8 cellular contexts compared by ENCODE assay signal in the genomic region with DNA sequence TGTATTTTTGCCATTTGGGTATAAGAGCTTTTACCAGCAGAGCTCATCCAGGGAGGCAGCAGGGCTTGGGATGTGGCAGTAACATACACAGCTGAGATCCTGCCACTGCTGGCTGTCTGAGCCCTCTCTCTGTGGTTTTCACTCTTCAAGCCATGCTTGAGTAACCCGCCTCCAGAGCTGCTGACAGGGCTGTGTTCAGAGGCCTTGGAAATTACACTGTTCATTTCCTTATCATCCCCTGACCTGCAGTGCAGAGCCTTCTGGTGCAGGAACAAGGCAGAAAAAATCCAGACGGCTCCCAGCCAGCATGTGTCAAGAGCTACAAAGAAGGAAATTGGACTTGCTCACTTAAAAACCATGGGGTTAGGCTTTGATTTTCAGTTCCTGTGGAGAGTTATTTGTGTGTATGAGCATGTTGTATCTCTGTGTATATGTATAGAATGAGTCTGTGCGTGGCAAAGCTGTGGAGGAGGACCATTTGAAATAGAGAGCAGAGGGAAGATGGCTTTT. TPM values are rescaled to one million over a fixed set of nuclear protein-coding genes. Genes with fewer than 3 reads are reported as not detected.
DNase-seq lines count a peak whose midpoint lies in the region; ATAC-seq and TF ChIP-seq lines count a peak whose summit lies in the region.

No MANE protein-coding gene starts in this region.

- POLR2A ChIA-PET in CD8-positive, alpha-beta memory T cell (lab: Charles Lee) = interaction anchor here (0.6 kb wide), 2 partner anchors 8 to 385 kb away, joined by 3 to 5 read pairs; no protein-coding TSS in a partner anchor

- H3K27ac ChIP-seq in CD8-positive, alpha-beta memory T cell (ENCODE audit: low read depth, low read length) = no peak overlapping the region

- H3K27me3 Mint-ChIP-seq in CD8-positive, alpha-beta memory T cell = no peaks in the 10 kb centered on the region
- H3K27me3 Mint-ChIP-seq in nephron progenitor cell (ENCODE audit: low read depth, poor library complexity) = no peaks in the 10 kb centered on the region

- peaks cover 53 to 80% (median 70%) of the 10 kb centered on the region in 3 donors for H3K4me1 Mint-ChIP-seq in CD8-positive, alpha-beta memory T cell
- H3K4me1 Mint-ChIP-seq in nephron progenitor cell = peaks cover 62% of the 10 kb centered on the region

- peak overlapping the region in 7 of 8 donors; percentile 26 to 80 (median 65) for H3K27ac Mint-ChIP-seq in CD8-positive, alpha-beta memory T cell
- peak overlapping the region; percentile 95 for H3K27ac Mint-ChIP-seq in nephron progenitor cell

- in situ Hi-C loops in KBM-7 (cut with MboI; ENCODE audit: low pct_unique_long_range_greater_than_20kb, low sequenced_read_pairs) = no loop called here

- no peak overlapping the region for H3K4me3 ChIP-seq in CD8-positive, alpha-beta memory T cell (ENCODE audit: low read length)

- CTCF ChIA-PET in CD8-positive, alpha-beta memory T cell (lab: Charles Lee) = interaction anchor here (1.1 kb wide), 1 partner anchor 144 kb away, joined by 3 read pairs; no protein-coding TSS in a partner anchor

- no peak for TF ChIP-seq CTCF in nephron progenitor cell (IDR thresholded peaks at IDR 0.05)

- H3K9me3 ChIP-seq in CD8-positive, alpha-beta memory T cell (ENCODE audit: low read length) = no peaks in the 10 kb centered on the region

- peak; percentile 64 for ATAC-seq in GM19351 (IDR thresholded peaks at IDR 0.05; ENCODE audit: unreplicated experiment)
- no peak for ATAC-seq in HG03457 (IDR thresholded peaks at IDR 0.05; ENCODE audit: unreplicated experiment)

- peak overlapping the region in 4 of 7 donors; percentile 0 to 37 (median 7) for H3K4me3 Mint-ChIP-seq in CD8-positive, alpha-beta memory T cell
- H3K4me3 Mint-ChIP-seq in nephron progenitor cell = peak overlapping the region; percentile 37

- H3K36me3 Mint-ChIP-seq in CD8-positive, alpha-beta memory T cell = peaks cover 0 to 22% (median 4%) of the 10 kb centered on the region in 3 donors
- peaks cover 21% of the 10 kb centered on the region for H3K36me3 Mint-ChIP-seq in nephron progenitor cell (ENCODE audit: low read depth)

- H3K27me3 ChIP-seq in CD8-positive, alpha-beta memory T cell (ENCODE audit: insufficient read depth, low read length, poor library complexity, severe bottlenecking) = no peaks in the 10 kb centered on the region

- H3K9me3 Mint-ChIP-seq in CD8-positive, alpha-beta memory T cell = no peaks in the 10 kb centered on the region
- H3K9me3 Mint-ChIP-seq in nephron progenitor cell = no peaks in the 10 kb centered on the region

- DNase-seq in CD8-positive, alpha-beta memory T cell = peak in 1 of 5 donors; percentile 31
- DNase-seq in KBM-7 = peak; percentile 98
- peak; percentile 70 for DNase-seq in activated CD8-positive, alpha-beta memory T cell treated with anti-CD3 and anti-CD28 coated beads for 24 hours
- DNase-seq in fibroblast of gingiva (ENCODE audit: low read depth) = peak; percentile 54
- peak; percentile 41 for DNase-seq in nephron progenitor cell
- DNase-seq in stromal cell of bone marrow (ENCODE audit: low read depth) = peak; percentile 83

- peaks cover 73% of the 10 kb centered on the region for H3K4me1 ChIP-seq in CD8-positive, alpha-beta memory T cell (ENCODE audit: insufficient read depth, low read length)

- H3K36me3 ChIP-seq in CD8-positive, alpha-beta memory T cell (ENCODE audit: insufficient read depth, low read length) = no peaks in the 10 kb centered on the region

RNA-seq across cellular contexts. Expression of a gene that starts 47.0 kb away (rescaled TPM):
- 10 to 100 TPM; 38.0 to 38.9 TPM for total RNA-seq in CD8-positive, alpha-beta memory T cell
- polyA plus RNA-seq in CD8-positive, alpha-beta memory T cell = 10.7 TPM
